Comparison of ENCODE assay signal across 1 cellular context in genomic region chr16:81175325-81175891, GRCh38.
A peak's percentile ranks its signal among the peaks of the same experiment; 100 is the strongest.
TF ChIP-seq lines count a peak whose summit lies in the region.

No MANE protein-coding gene starts in this region.

TF ChIP-seq in HepG2, 621 proteins besides CTCF, POLR2A, EP300 and RAD21 (continued from another document):
- TF ChIP-seq ZNF512B (CRISPR knock-in tag; IDR thresholded peaks at IDR 0.05; ENCODE audit: borderline replicate concordance) (0 out of 2 replicates have a peak, but pooled peaks have one; percentile 49), ARID3A (IDR thresholded peaks at IDR 0.05; ENCODE audit: low read depth, low read length) (peak; percentile 57; the same call in 1 of the 2 replicates), GATA4 (IDR thresholded peaks at IDR 0.05; ENCODE audit: borderline replicate concordance, low read depth) (no peak), ZNF607 (CRISPR knock-in tag; IDR thresholded peaks at IDR 0.05; ENCODE audit: borderline replicate concordance) (no peak), MAFF (IDR thresholded peaks at IDR 0.05; ENCODE audit: low read depth, low read length) (0 out of 2 replicates have a peak, but pooled peaks have one; percentile 36), ZBTB20 (CRISPR knock-in tag; IDR thresholded peaks at IDR 0.05; ENCODE audit: borderline replicate concordance, low read depth) (peak; percentile 77; the same call in 1 of the 2 replicates), ZNF253 (CRISPR knock-in tag; IDR thresholded peaks at IDR 0.05; ENCODE audit: borderline replicate concordance) (0 out of 2 replicates have a peak, but pooled peaks have one; percentile 33), SKIL (CRISPR knock-in tag; IDR thresholded peaks at IDR 0.05; ENCODE audit: borderline replicate concordance) (peak; percentile 55; the same call in 1 of the 2 replicates), ZNF343 (CRISPR knock-in tag; IDR thresholded peaks at IDR 0.05) (no peak), ISX (CRISPR knock-in tag; conservative IDR thresholded peaks at IDR 0.05) (no peak), MIXL1 (CRISPR knock-in tag; IDR thresholded peaks at IDR 0.05) (peak; percentile 42; the same call in 1 of the 2 replicates), JUNB (CRISPR knock-in tag; IDR thresholded peaks at IDR 0.05; ENCODE audit: borderline replicate concordance) (peak; percentile 73; the same call in 1 of the 2 replicates), ZNF614 (CRISPR knock-in tag; IDR thresholded peaks at IDR 0.05; ENCODE audit: borderline replicate concordance) (0 out of 2 replicates have a peak, but pooled peaks have one; percentile 44), ZSCAN22 (CRISPR knock-in tag; IDR thresholded peaks at IDR 0.05) (no peak), LCORL (IDR thresholded peaks at IDR 0.05) (no peak), LCORL (CRISPR knock-in tag; IDR thresholded peaks at IDR 0.05) (peak; percentile 66; the same call in 1 of the 2 replicates), NFIC (IDR thresholded peaks at IDR 0.05; ENCODE audit: low read length) (no peak), NCOA5 (CRISPR knock-in tag; IDR thresholded peaks at IDR 0.05) (no peak), ETV5 (CRISPR knock-in tag; IDR thresholded peaks at IDR 0.05; ENCODE audit: borderline replicate concordance) (peak; percentile 77; the same call in 1 of the 2 replicates), ZKSCAN1 (IDR thresholded peaks at IDR 0.05; ENCODE audit: low read length) (no peak), ZNF263 (CRISPR knock-in tag; IDR thresholded peaks at IDR 0.05) (no peak), ZNF749 (CRISPR knock-in tag; IDR thresholded peaks at IDR 0.05; ENCODE audit: borderline replicate concordance) (no peak), RXRB (CRISPR knock-in tag; IDR thresholded peaks at IDR 0.05; ENCODE audit: borderline replicate concordance) (peak; percentile 64; the same call in 1 of the 2 replicates), KLF15 (CRISPR knock-in tag; IDR thresholded peaks at IDR 0.05; ENCODE audit: borderline replicate concordance) (no peak), MIER2 (CRISPR knock-in tag; IDR thresholded peaks at IDR 0.05) (0 out of 2 replicates have a peak, but pooled peaks have one; percentile 24), ZMYM3 (CRISPR knock-in tag; IDR thresholded peaks at IDR 0.05) (peak; percentile 46; the same call in 1 of the 2 replicates), ZNF691 (CRISPR knock-in tag; IDR thresholded peaks at IDR 0.05; ENCODE audit: borderline replicate concordance, low read depth) (peak; percentile 83; the same call in 1 of the 2 replicates), SP5 (CRISPR knock-in tag; IDR thresholded peaks at IDR 0.05; ENCODE audit: borderline replicate concordance, low read depth) (peak; percentile 49; the same call in 1 of the 2 replicates), NCOR1 (IDR thresholded peaks at IDR 0.05; ENCODE audit: borderline replicate concordance, low read length) (no peak), ZNF747 (CRISPR knock-in tag; IDR thresholded peaks at IDR 0.05; ENCODE audit: borderline replicate concordance) (no peak), ZNF513 (CRISPR knock-in tag; conservative IDR thresholded peaks at IDR 0.05) (no peak), ELF3 (CRISPR knock-in tag; IDR thresholded peaks at IDR 0.05) (peak; percentile 55; the same call in 1 of the 2 replicates), GATAD1 (CRISPR knock-in tag; IDR thresholded peaks at IDR 0.05) (0 out of 2 replicates have a peak, but pooled peaks have one; percentile 22), MIER3 (CRISPR knock-in tag; IDR thresholded peaks at IDR 0.05; ENCODE audit: borderline replicate concordance) (0 out of 2 replicates have a peak, but pooled peaks have one; percentile 26), ZBED4 (CRISPR knock-in tag; IDR thresholded peaks at IDR 0.05; ENCODE audit: borderline replicate concordance) (no peak), DNMT3B (CRISPR knock-in tag; conservative IDR thresholded peaks at IDR 0.05) (no peak)
